ENCODE assay signal across 8 cellular contexts in the genomic region with DNA sequence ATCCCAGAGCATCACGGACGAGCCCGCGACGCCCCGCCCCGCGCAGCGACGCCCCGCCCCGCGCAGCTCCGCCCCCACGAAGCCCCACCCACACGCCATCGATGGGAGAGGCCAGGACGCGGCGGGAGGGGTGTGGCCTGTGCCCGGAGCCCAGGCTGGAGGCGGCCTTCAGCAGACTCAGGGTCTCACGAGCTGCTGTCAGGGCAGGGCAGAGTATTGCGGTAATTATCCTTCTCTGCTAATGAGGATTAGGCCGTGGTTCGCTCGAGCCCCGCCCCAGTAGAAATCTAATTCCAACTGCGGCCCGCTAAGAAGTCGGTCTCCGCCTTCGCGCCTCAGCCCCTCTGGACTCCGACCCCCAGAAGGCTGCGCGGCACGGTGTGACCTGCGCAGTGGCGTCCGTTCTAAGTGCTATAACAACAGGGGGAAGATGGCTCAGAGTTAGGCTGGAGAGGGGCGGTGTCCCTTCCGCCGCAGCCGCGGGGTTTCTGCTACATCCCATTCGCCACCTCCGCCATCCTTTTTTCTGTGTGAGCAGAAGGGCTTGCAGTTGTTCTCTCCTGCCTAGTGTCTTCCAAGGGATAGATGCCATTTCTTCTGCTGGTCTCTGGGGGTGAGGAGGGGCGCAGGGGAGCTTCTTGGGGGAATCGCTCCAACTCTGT. TPM values are rescaled to one million over a fixed set of nuclear protein-coding genes. Genes with fewer than 3 reads are reported as not detected.
A peak's percentile ranks its signal among the peaks of the same experiment; 100 is the strongest.
DNase-seq lines count a peak whose midpoint lies in the region; ATAC-seq and TF ChIP-seq lines count a peak whose summit lies in the region.

No MANE protein-coding gene starts in this region.

- ATAC-seq in GM21390 (IDR thresholded peaks at IDR 0.05; ENCODE audit: unreplicated experiment) = peak; percentile 94

- TF ChIP-seq CTCF in endothelial cell (IDR thresholded peaks at IDR 0.05; ENCODE audit: unreplicated experiment) = no peak
- no peak for TF ChIP-seq CTCF in mesothelial cell of epicardium (IDR thresholded peaks at IDR 0.05; ENCODE audit: unreplicated experiment)

- DNase-seq in Caki2 (ENCODE audit: low read depth) (peak; percentile 97), HUDEP-2 (lab: John Stamatoyannopoulos, UW; ENCODE audit: unreplicated experiment in 76 of 76) (peak; percentile 19 to 98 (median 89)), NOMO-1 treated with dmso at 0.1 percent for 144 hours (lab: John Stamatoyannopoulos, UW; ENCODE audit: unreplicated experiment) (peak; percentile 95), endothelial cell (ENCODE audit: low spot score) (peak; percentile 94), mesothelial cell of epicardium (ENCODE audit: low spot score in 2 of 2, unreplicated experiment in 2 of 2) (peak; percentile 88 to 94)
- DNase-seq in activated CD8-positive, alpha-beta memory T cell treated with anti-CD3 and anti-CD28 coated beads, Interleukin-2, amount 50 U/mL, for 24 hours (ENCODE audit: extremely low read depth) = peak; percentile 75
- DNase-seq in stimulated activated CD8-positive, alpha-beta memory T cell treated with anti-CD3 and anti-CD28 coated beads, Interleukin-15, amount 100 ng/mL, for 4 hours (ENCODE audit: low read depth in 2 of 2) = peak; percentile 83

- peaks cover 14% of the 10 kb centered on the region for H3K9me3 Mint-ChIP-seq in endothelial cell (ENCODE audit: unreplicated experiment)
- peaks cover 26% of the 10 kb centered on the region for H3K9me3 Mint-ChIP-seq in mesothelial cell of epicardium

- H3K27me3 Mint-ChIP-seq in endothelial cell (ENCODE audit: unreplicated experiment) (peaks cover 8% of the 10 kb centered on the region), mesothelial cell of epicardium (ENCODE audit: low read depth) (no peaks in the 10 kb centered on the region)

- peak overlapping the region; percentile 98 for H3K4me3 Mint-ChIP-seq in endothelial cell (ENCODE audit: unreplicated experiment)
- H3K4me3 Mint-ChIP-seq in mesothelial cell of epicardium = peak overlapping the region; percentile 89

- H3K36me3 Mint-ChIP-seq in endothelial cell (ENCODE audit: low read depth, unreplicated experiment) (peaks cover 18% of the 10 kb centered on the region), mesothelial cell of epicardium (peaks cover 19% of the 10 kb centered on the region)

- in situ Hi-C loops in Caki2 (cut with HindIII; ENCODE audit: low pct_unique_long_range_greater_than_20kb, low sequenced_read_pairs) = no loop called here

- H3K4me1 Mint-ChIP-seq in endothelial cell (ENCODE audit: unreplicated experiment) (peaks cover 27% of the 10 kb centered on the region), mesothelial cell of epicardium (peaks cover 38% of the 10 kb centered on the region)

- H3K27ac Mint-ChIP-seq in endothelial cell (ENCODE audit: unreplicated experiment) (peak overlapping the region; percentile 92), mesothelial cell of epicardium (peak overlapping the region; percentile 95)

RNA-seq across cellular contexts. Expression of gene NT5C3A, which starts 0.3 kb away (rescaled TPM):
- total RNA-seq in Caki2 (2014; rRNA removed; shearing (Covaris generic); ENCODE audit: low replicate concordance) = 36.6 and 128 TPM in 2 replicates
- total RNA-seq in endothelial cell (ENCODE audit: unreplicated experiment) = 31.9 TPM
- total RNA-seq in mesothelial cell of epicardium = 28.2 to 32.0 TPM (median 29.8 TPM) in 3 replicates

RNA-seq across cellular contexts. Expression of gene RP9, which starts 46.3 kb away (rescaled TPM):
- total RNA-seq in Caki2 (2014; rRNA removed; shearing (Covaris generic); ENCODE audit: low replicate concordance) = 11.0 and 39.8 TPM in 2 replicates
- total RNA-seq in endothelial cell (ENCODE audit: unreplicated experiment) (25.4 TPM), mesothelial cell of epicardium (17.5 to 20.5 TPM (median 20.3 TPM) in 3 replicates)

Comparison
In these comparisons a context has a peak if more than half of its experiments do, and no peak if none do; other contexts are left out.
1. Peak in every context shown above with its lines: DNase-seq and ATAC-seq.